Comparison of ENCODE assay signal across 11 cellular contexts in genomic region chr6:2157441-2158127, GRCh38.
A peak's percentile ranks its signal among the peaks of the same experiment; 100 is the strongest.
DNase-seq lines count a peak whose midpoint lies in the region; ATAC-seq and TF ChIP-seq lines count a peak whose summit lies in the region.
"Had no signal": no experiment of that assay in that cellular context is flagged by ENCODE, and none has a peak within 500 bp of the region (broad histone marks: within the 10 kb centered on the region; RNA-seq: fewer than 3 reads in every experiment).

No MANE protein-coding gene starts in this region.

- peak overlapping the region; percentile 0 for H3K9ac ChIP-seq in mammary epithelial cell (ENCODE audit: insufficient read depth, low read length)

- 0% methylated on average over 1 of the region's 1 CpG for WGBS in mammary epithelial cell (ENCODE audit: low coverage, missing lambda C conversion rate)

- peak; percentile 58 to 81 for ATAC-seq in activated T-cell treated with anti-CD3 and anti-CD28 coated beads, Interleukin-2, amount 50 U/mL, for 72 hours (replicated peaks in 1 of 2)
- ATAC-seq in HG03432 (IDR thresholded peaks at IDR 0.05; ENCODE audit: unreplicated experiment) (peak; percentile 62), HG03521 (IDR thresholded peaks at IDR 0.05; ENCODE audit: unreplicated experiment) (no peak)
- ATAC-seq in stimulated activated naive B cell treated with anti-CD40 and anti-IgM and Interleukin-4, amounts not matched to agents 10 μg/mL and 1 μg/mL and 100 μg/mL, for 72 hours (replicated peaks) = peak; percentile 89 to 96

- peak; percentile 15 to 31 for DNase-seq in activated T-cell treated with anti-CD3 and anti-CD28 coated beads, Interleukin-2, amount 50 U/mL, for 72 hours
- DNase-seq in activated T-cell treated with anti-CD3 and anti-CD28 coated beads, Interleukin-2, amount 50 U/mL, for 1 hour = no peak
- DNase-seq in mammary epithelial cell (peak; percentile 86), DMS53 treated with DMSO at 0.1 percent for 48 hours (lab: John Stamatoyannopoulos, UW; ENCODE audit: unreplicated experiment) (no peak)
- peak; percentile 5 for DNase-seq in stimulated activated naive B cell treated with anti-CD40 and anti-IgM and Interleukin-4, amounts not matched to agents 10 μg/mL and 1 μg/mL and 100 μg/mL, for 72 hours
- DNase-seq in stimulated activated naive CD4-positive, alpha-beta T cell treated with Interleukin-2 at 50 U/mL for 16 hours (lab: John Stamatoyannopoulos, UW) = no peak

- no peak overlapping the region for H3K27ac Mint-ChIP-seq in activated T-cell treated with anti-CD3 and anti-CD28 coated beads, Interleukin-2, amount 50 U/mL, for 72 hours
- no peak overlapping the region for H3K27ac Mint-ChIP-seq in stimulated activated naive B cell treated with anti-CD40 and anti-IgM and Interleukin-4, amounts not matched to agents 10 μg/mL and 1 μg/mL and 100 μg/mL, for 72 hours
- H3K27ac Mint-ChIP-seq: activated naive CD4-positive, alpha-beta T cell treated with anti-CD3 and anti-CD28 coated beads, Interleukin-2, amount 50 U/mL, for 24 hours had no signal

- in situ Hi-C loops in mammary epithelial cell (cut with MboI; ENCODE audit: low sequenced_read_pairs in 2 of 2) = no loop called here

- peaks cover 46% of the 10 kb centered on the region for H3K4me1 Mint-ChIP-seq in activated T-cell treated with anti-CD3 and anti-CD28 coated beads, Interleukin-2, amount 50 U/mL, for 72 hours (ENCODE audit: low read depth)
- H3K4me1 Mint-ChIP-seq in stimulated activated naive B cell treated with anti-CD40 and anti-IgM and Interleukin-4, amounts not matched to agents 10 μg/mL and 1 μg/mL and 100 μg/mL, for 72 hours = peaks cover 19 to 36% of the 10 kb centered on the region in 2 donors

- H3K9me3 Mint-ChIP-seq in activated T-cell treated with anti-CD3 and anti-CD28 coated beads, Interleukin-2, amount 50 U/mL, for 72 hours = no peaks in the 10 kb centered on the region
- H3K9me3 Mint-ChIP-seq in stimulated activated naive B cell treated with anti-CD40 and anti-IgM and Interleukin-4, amounts not matched to agents 10 μg/mL and 1 μg/mL and 100 μg/mL, for 72 hours = no peaks in the 10 kb centered on the region
- H3K9me3 Mint-ChIP-seq: activated naive CD4-positive, alpha-beta T cell treated with anti-CD3 and anti-CD28 coated beads, Interleukin-2, amount 50 U/mL, for 24 hours; CD8-positive, alpha-beta memory T cell had no signal

- BruUV-seq in mammary epithelial cell (replicated peaks; lab: Mats Ljungman, UMichigan) = no TSS peak

- H3K4me2 ChIP-seq in mammary epithelial cell (ENCODE audit: insufficient read depth, low read depth, low read length) = peak overlapping the region; percentile 40

- no peaks in the 10 kb centered on the region for H4K20me1 ChIP-seq in mammary epithelial cell (ENCODE audit: insufficient read depth, low read length)

- H3K4me1 ChIP-seq in mammary epithelial cell (ENCODE audit: insufficient read depth, low read length) = peaks cover 27% of the 10 kb centered on the region

- H3K79me2 ChIP-seq in mammary epithelial cell (ENCODE audit: insufficient read depth, low read length) = peaks cover 5% of the 10 kb centered on the region

- TF ChIP-seq CTCF in mammary epithelial cell (conservative IDR thresholded peaks at IDR 0.05 in 1 of 2, IDR thresholded peaks at IDR 0.05 in 1 of 2; ENCODE audit: extremely low read depth in 1 of 2, insufficient read depth in 1 of 2, low read depth in 1 of 2, low read length in 2 of 2) = no peak

- no peaks in the 10 kb centered on the region for H3K9me3 ChIP-seq in mammary epithelial cell (replicated peaks; ENCODE audit: insufficient read depth, low read length)

- no peaks in the 10 kb centered on the region for H3K27me3 ChIP-seq in mammary epithelial cell (ENCODE audit: insufficient read depth, low read length)

- H3K36me3 ChIP-seq in mammary epithelial cell (ENCODE audit: insufficient read depth, low read length) = no peaks in the 10 kb centered on the region

- H3K36me3 Mint-ChIP-seq in activated T-cell treated with anti-CD3 and anti-CD28 coated beads, Interleukin-2, amount 50 U/mL, for 72 hours (ENCODE audit: insufficient read depth in 2 of 2) = no peaks in the 10 kb centered on the region
- H3K36me3 Mint-ChIP-seq in stimulated activated naive B cell treated with anti-CD40 and anti-IgM and Interleukin-4, amounts not matched to agents 10 μg/mL and 1 μg/mL and 100 μg/mL, for 72 hours = no peaks in the 10 kb centered on the region
- H3K36me3 Mint-ChIP-seq: activated naive CD4-positive, alpha-beta T cell treated with anti-CD3 and anti-CD28 coated beads, Interleukin-2, amount 50 U/mL, for 24 hours; CD8-positive, alpha-beta memory T cell had no signal

- peaks cover 17% of the 10 kb centered on the region for H3K27me3 Mint-ChIP-seq in activated T-cell treated with anti-CD3 and anti-CD28 coated beads, Interleukin-2, amount 50 U/mL, for 72 hours (ENCODE audit: low read depth)
- no peaks in the 10 kb centered on the region for H3K27me3 Mint-ChIP-seq in stimulated activated naive B cell treated with anti-CD40 and anti-IgM and Interleukin-4, amounts not matched to agents 10 μg/mL and 1 μg/mL and 100 μg/mL, for 72 hours
- H3K27me3 Mint-ChIP-seq: activated naive CD4-positive, alpha-beta T cell treated with anti-CD3 and anti-CD28 coated beads, Interleukin-2, amount 50 U/mL, for 24 hours; CD8-positive, alpha-beta memory T cell had no signal

- H2AFZ ChIP-seq in mammary epithelial cell (ENCODE audit: low read depth, low read length) = no peak overlapping the region

- CTCF ChIA-PET in mammary epithelial cell (lab: Charles Lee; ENCODE audit: low non-redundant PET) = interaction anchor here (0.7 kb wide), 1 partner anchor 276 kb away, joined by 4 read pairs; no protein-coding TSS in a partner anchor

- peak overlapping the region; percentile 55 for H3K27ac ChIP-seq in mammary epithelial cell (ENCODE audit: insufficient read depth, low read depth, low read length)

- dilution Hi-C loops in mammary epithelial cell (cut with HindIII; ENCODE audit: low sequenced_read_pairs) = no loop called here

- intact Hi-C loops in mammary epithelial cell (cut with micrococcal nuclease) = no loop called here

- H3K4me3 Mint-ChIP-seq in activated T-cell treated with anti-CD3 and anti-CD28 coated beads, Interleukin-2, amount 50 U/mL, for 72 hours = no peak overlapping the region
- no peak overlapping the region for H3K4me3 Mint-ChIP-seq in stimulated activated naive B cell treated with anti-CD40 and anti-IgM and Interleukin-4, amounts not matched to agents 10 μg/mL and 1 μg/mL and 100 μg/mL, for 72 hours
- H3K4me3 Mint-ChIP-seq: activated naive CD4-positive, alpha-beta T cell treated with anti-CD3 and anti-CD28 coated beads, Interleukin-2, amount 50 U/mL, for 24 hours; CD8-positive, alpha-beta memory T cell had no signal

- no peak overlapping the region for H3K4me3 ChIP-seq in mammary epithelial cell (replicated peaks in 1 of 3; ENCODE audit: insufficient read depth in 1 of 3, low read depth in 2 of 3, low read length in 3 of 3)
- H3K4me3 ChIP-seq: lung had no signal

Comparison
In these comparisons a context has a peak if more than half of its experiments do, and no peak if none do; other contexts are left out.
1. DNase-seq: peak in activated T-cell treated with anti-CD3 and anti-CD28 coated beads, Interleukin-2, amount 50 U/mL, for 72 hours (2 of 2), mammary epithelial cell (single experiment) and stimulated activated naive B cell treated with anti-CD40 and anti-IgM and Interleukin-4, amounts not matched to agents 10 μg/mL and 1 μg/mL and 100 μg/mL, for 72 hours (single experiment); none in activated T-cell treated with anti-CD3 and anti-CD28 coated beads, Interleukin-2, amount 50 U/mL, for 1 hour (single experiment), stimulated activated naive CD4-positive, alpha-beta T cell treated with Interleukin-2 at 50 U/mL for 16 hours (single experiment) and DMS53 treated with DMSO at 0.1 percent for 48 hours (single experiment).